ENCODE assay signal across 34 cellular contexts in genomic region chr16:82682757-82683156, GRCh38. TPM values are rescaled to one million over a fixed set of nuclear protein-coding genes. Genes with fewer than 3 reads are reported as not detected.
"Had no signal": no experiment of that assay in that cellular context is flagged by ENCODE, and none has a peak within 500 bp of the region (broad histone marks: within the 10 kb centered on the region; RNA-seq: fewer than 3 reads in every experiment).

No MANE protein-coding gene starts in this region.

- H3K36me3 ChIP-seq: breast epithelium, Peyer's patch, WERI-Rb-1 had no signal

- H3K27ac ChIP-seq: body of pancreas, breast epithelium, Peyer's patch, WERI-Rb-1 had no signal

- ATAC-seq: body of pancreas, K562, PC-3 had no signal

- H3K27me3 ChIP-seq: body of pancreas, Peyer's patch had no signal

- H3K4me3 ChIP-seq: body of pancreas, breast epithelium, K562, Peyer's patch had no signal

- H3K4me1 ChIP-seq: body of pancreas, breast epithelium, Peyer's patch had no signal

- DNase-seq: activated CD4-positive, alpha-beta memory T cell treated with anti-CD3 and anti-CD28 coated beads, Interleukin-2, amount 10 ng/mL, durations not matched to agents 7 days and 5 days; activated CD4-positive, alpha-beta T cell treated with anti-CD3 and anti-CD28 coated beads for 1 hour; activated CD4-positive, alpha-beta T cell treated with anti-CD3 and anti-CD28 coated beads for 48 hours; activated CD4-positive, CD25-positive, alpha-beta regulatory T cell; activated gamma-delta T cell; activated naive CD4-positive, alpha-beta T cell treated with Interleukin-2 at 50 U/mL for 16 hours; activated naive CD8-positive, alpha-beta T cell treated with anti-CD3 and anti-CD28 coated beads, Interleukin-2, amount 10 ng/mL, durations not matched to agents 7 days and 5 days; activated T-cell treated with anti-CD3 and anti-CD28 coated beads, Interleukin-2, amount 50 U/mL, for 24 hours; amygdala; body of pancreas; NCI-H1092 treated with DMSO at 0.1 percent for 48 hours; NCI-H1417; NCI-H146; NCI-H187; NCI-H2029 treated with DMSO at 0.1 percent for 48 hours; NCI-H2107; NCI-H2171; NCI-H510A; NCI-H526; NCI-H748 treated with DMSO at 0.1 percent for 48 hours; NK-92 treated with Interleukin-12 subunit alpha and Interleukin-12 subunit beta, amount 100 ng/mL, for 24 hours; PC-3; Peyer's patch; RPMI8226; SW 1271; T-helper 1 cell; T-helper 2 cell; T-helper 9 cell; WERI-Rb-1 had no signal

- FAIRE-seq: astrocyte, K562 had no signal

- H3K9me3 ChIP-seq: body of pancreas, breast epithelium, Peyer's patch had no signal

RNA-seq across cellular contexts. Expression of gene CDH13, which starts 56.0 kb away (rescaled TPM):
- total RNA-seq: activated CD4-positive, alpha-beta memory T cell treated with anti-CD3 and anti-CD28 coated beads, Interleukin-2, amount 10 ng/mL, durations not matched to agents 7 days and 5 days; activated CD8-positive, alpha-beta memory T cell treated with anti-CD3 and anti-CD28 coated beads for 36 hours; activated naive CD8-positive, alpha-beta T cell treated with anti-CD3 and anti-CD28 coated beads, Interleukin-2, amount 10 ng/mL, durations not matched to agents 7 days and 5 days; activated T-helper 2 cell treated with anti-CD3 and anti-CD28 coated beads, Interferon-gamma antibody, Interleukin-2, Interleukin-4, amounts not matched to agents 10 μg/mL and 5 μg/mL and 100 μg/mL, durations not matched to agents 14 hours and 24 hours and 36 hours; K562 had no signal
